ENCODE assay signal across 12 cellular contexts in genomic region chr10:119818889-119819270, GRCh38. TPM values are rescaled to one million over a fixed set of nuclear protein-coding genes. Genes with fewer than 3 reads are reported as not detected.
DNase-seq lines count a peak whose midpoint lies in the region; ATAC-seq, FAIRE-seq and TF ChIP-seq lines count a peak whose summit lies in the region.
"Had no signal": no experiment of that assay in that cellular context is flagged by ENCODE, and none has a peak within 500 bp of the region (broad histone marks: within the 10 kb centered on the region; RNA-seq: fewer than 3 reads in every experiment).

No MANE protein-coding gene starts in this region.

- ATAC-seq in RWPE2 (ENCODE audit: low read depth), result peak; percentile 20; the same call in 1 of the 3 replicates
- ATAC-seq in left lung, result peak; percentile 19
- ATAC-seq: activated CD4-positive, alpha-beta T cell treated with anti-CD3 and anti-CD28 coated beads for 36 hours had no signal

- H2BK20ac ChIP-seq in H1 (ENCODE audit: low read length), result no peak overlapping the region

- peak overlapping the region; percentile 31 for H3K4me3 ChIP-seq in RWPE2 (ENCODE audit: severe bottlenecking)
- peak overlapping the region; percentile 73 to 90 (median 76) for H3K4me3 ChIP-seq in H1 (ENCODE audit: extremely low read depth in 1 of 4, insufficient read depth in 2 of 4, low read depth in 3 of 4, low read length in 4 of 4)
- H3K4me3 ChIP-seq in left lung, result peak overlapping the region in 1 of 2 donors; percentile 6
- H3K4me3 ChIP-seq in stomach smooth muscle (ENCODE audit: low read length in 2 of 2), result peak overlapping the region; percentile 58 to 69

- WGBS in H1 (ENCODE audit: extremely low coverage in 1 of 2, insufficient coverage in 1 of 2, insufficient read length in 1 of 2, insufficient replicate concordance in 2 of 2, low coverage in 1 of 2, low lambda C conversion rate in 2 of 2, missing lambda C conversion rate in 1 of 2), 2 experiments, result 29% methylated on average over 8 of the region's 10 CpGs; no CpG with 5 or more reads in 1 of the 2 experiments

- TF ChIP-seq CTCF in RWPE2 (IDR thresholded peaks at IDR 0.05; ENCODE audit: poor library complexity, severe bottlenecking), result no peak
- no peak for TF ChIP-seq CTCF in H1 (IDR thresholded peaks at IDR 0.05; ENCODE audit: control extremely low read depth in 1 of 3, insufficient read depth in 1 of 3, low read depth in 1 of 3, low read length in 3 of 3)
- no peak for TF ChIP-seq CTCF in left lung (IDR thresholded peaks at IDR 0.05)

- no peak overlapping the region for H2BK120ac ChIP-seq in H1 (replicated peaks; ENCODE audit: low read depth, low read length)

- no peak for DNase-seq in RWPE2 (ENCODE audit: low spot score)
- DNase-seq in H1 (ENCODE audit: low read depth in 1 of 2, low spot score in 2 of 2), result peak in 1 of 2 experiments; percentile 10
- no peak for DNase-seq in left lung
- no peak for DNase-seq in stimulated activated naive CD4-positive, alpha-beta T cell treated with Interleukin-2 at 50 U/mL for 16 hours (lab: John Stamatoyannopoulos, UW)
- DNase-seq in mesenteric fat pad (ENCODE audit: low spot score), result no peak
- no peak for DNase-seq in foreskin melanocyte
- DNase-seq: activated naive CD4-positive, alpha-beta T cell treated with Interleukin-2 at 50 U/mL for 16 hours; DMS79; Karpas-422; NCI-H2227 treated with DMSO at 0.1 percent for 48 hours had no signal

- peak overlapping the region; percentile 93; the same call in 1 of the 2 replicates for H4K8ac ChIP-seq in H1 (ENCODE audit: extremely low read depth, insufficient read depth, low read length)

- H3K36me3 ChIP-seq in RWPE2 (ENCODE audit: low read depth) (peaks cover 17% of the 10 kb centered on the region), H1 (ENCODE audit: control insufficient read depth in 2 of 4, insufficient read depth in 4 of 4, low read length in 3 of 4) (peaks cover 0 to 26% (median 11%) of the 10 kb centered on the region in 4 experiments; a peak in 6 of 8 replicates), left lung (peaks cover 0 to 26% of the 10 kb centered on the region in 2 donors), stomach smooth muscle (ENCODE audit: control insufficient read depth in 2 of 2, insufficient read depth in 2 of 2, low read length in 2 of 2) (peaks cover 13 to 16% of the 10 kb centered on the region in 2 donors)

- peak overlapping the region; percentile 78 for H3K18ac ChIP-seq in H1 (ENCODE audit: extremely low read depth, low read length)

- H2BK15ac ChIP-seq in H1 (ENCODE audit: low read length), result no peak overlapping the region

- no peak overlapping the region for H2AK5ac ChIP-seq in H1 (ENCODE audit: low read depth, low read length)

- H4K91ac ChIP-seq in H1 (replicated peaks; ENCODE audit: insufficient read length, low read length), result peak overlapping the region; percentile 86

- no peaks in the 10 kb centered on the region for H3K27me3 ChIP-seq in RWPE2 (ENCODE audit: insufficient read depth, poor library complexity, severe bottlenecking)
- no peaks in the 10 kb centered on the region for H3K27me3 ChIP-seq in H1 (replicated peaks in 1 of 4; ENCODE audit: control insufficient read depth in 3 of 4, extremely low read depth in 1 of 4, insufficient read depth in 3 of 4, low read length in 3 of 4)
- H3K27me3 ChIP-seq in left lung, result no peaks in the 10 kb centered on the region
- no peaks in the 10 kb centered on the region for H3K27me3 ChIP-seq in stomach smooth muscle (ENCODE audit: control insufficient read depth in 1 of 2, insufficient read depth in 2 of 2, low read length in 2 of 2)

- peaks cover 0 to 24% of the 10 kb centered on the region in 2 experiments; a peak in 3 of 4 replicates for H3K79me2 ChIP-seq in H1 (ENCODE audit: control insufficient read depth in 1 of 2, insufficient read depth in 2 of 2, low read length in 2 of 2)

- H3K14ac ChIP-seq in H1 (ENCODE audit: insufficient read length), result no peak overlapping the region

- H3K79me1 ChIP-seq in H1 (ENCODE audit: low read depth, low read length), result no peaks in the 10 kb centered on the region; the same call in 1 of the 2 replicates

- no peak; a peak in 1 of 4 replicates for TF ChIP-seq RAD21 in H1 (IDR thresholded peaks at IDR 0.05 in 1 of 2, conservative IDR thresholded peaks at IDR 0.05 in 1 of 2; ENCODE audit: low read depth in 2 of 2, low read length in 2 of 2)

- H2AFZ ChIP-seq in H1 (ENCODE audit: low read length), result no peak overlapping the region

- no peak overlapping the region for H3K23ac ChIP-seq in H1 (ENCODE audit: insufficient read length)

- no peak; a peak in 1 of 3 replicates for TF ChIP-seq POLR2A in H1 (IDR thresholded peaks at IDR 0.05; ENCODE audit: control extremely low read depth in 1 of 2, low read depth in 2 of 2, low read length in 2 of 2)

- H2BK12ac ChIP-seq in H1 (ENCODE audit: low read depth, low read length), result peak overlapping the region; percentile 62

- H3K4me1 ChIP-seq in RWPE2 (ENCODE audit: insufficient read depth, poor library complexity, severe bottlenecking), result peaks cover 5% of the 10 kb centered on the region
- peaks cover 0 to 11% (median 4%) of the 10 kb centered on the region in 4 experiments; a peak in 5 of 7 replicates for H3K4me1 ChIP-seq in H1 (replicated peaks in 1 of 4; ENCODE audit: control insufficient read depth in 3 of 4, insufficient read depth in 4 of 4, low read length in 3 of 4)
- no peaks in the 10 kb centered on the region for H3K4me1 ChIP-seq in left lung
- H3K4me1 ChIP-seq in stomach smooth muscle (ENCODE audit: control insufficient read depth, insufficient read depth, low read length), result no peaks in the 10 kb centered on the region

- peak overlapping the region; percentile 63; the same call in 1 of the 2 replicates for H2BK5ac ChIP-seq in H1 (ENCODE audit: low read depth, low read length)

- peak; percentile 52 for FAIRE-seq in H1 (lab: Jason Lieb, UNC)

- no peak overlapping the region for H3K4ac ChIP-seq in H1 (replicated peaks; ENCODE audit: insufficient read length, low read depth, low read length)

- POLR2A ChIA-PET in H1 (lab: Charles Lee; ENCODE audit: partially characterized antibody), result interaction anchor here (0.7 to 3.9 kb wide), 23 partner anchors 9 to 161 kb away, joined by 3 to 40 read pairs (median 5); partner anchors contain the start of genes INPP5F and MCMBP

- peak overlapping the region; percentile 7 for H4K5ac ChIP-seq in H1 (ENCODE audit: insufficient read length, low read depth, low read length)

- H3K27ac ChIP-seq in RWPE2 (ENCODE audit: poor library complexity, severe bottlenecking) (no peak overlapping the region), H1 (ENCODE audit: low read depth, low read length) (peak overlapping the region; percentile 87), left lung (no peak overlapping the region), stomach smooth muscle (ENCODE audit: low read length) (no peak overlapping the region)

- peak overlapping the region; percentile 56 to 65 for H3K4me2 ChIP-seq in H1 (ENCODE audit: insufficient read depth in 1 of 2, low read depth in 2 of 2, low read length in 2 of 2)

- CTCF ChIA-PET in H1 (lab: Charles Lee; ENCODE audit: partially characterized antibody), result interaction anchor here (0.6 to 10.2 kb wide), 12 partner anchors 18 to 238 kb away, joined by 3 to 61 read pairs (median 3); no protein-coding TSS in a partner anchor

- H3K9ac ChIP-seq in H1 (replicated peaks in 1 of 4; ENCODE audit: extremely low read depth in 1 of 4, low read depth in 3 of 4, low read length in 3 of 4) (peak overlapping the region in 3 of 4 experiments; percentile 86 to 89 (median 86); a peak in 6 of 7 replicates), stomach smooth muscle (ENCODE audit: low read length in 2 of 2) (no peak overlapping the region)

- intact Hi-C loops in left lung (cut with DNase I), result no loop called here

- peaks cover 5% of the 10 kb centered on the region for H3K23me2 ChIP-seq in H1 (ENCODE audit: low read depth, low read length)

- H3K56ac ChIP-seq in H1 (replicated peaks; ENCODE audit: insufficient read length, low read depth, low read length), result no peak overlapping the region

- no peaks in the 10 kb centered on the region for H4K20me1 ChIP-seq in H1 (replicated peaks in 1 of 2; ENCODE audit: control insufficient read depth in 1 of 2, insufficient read depth in 2 of 2, low read length in 2 of 2)

- H3K9me3 ChIP-seq in RWPE2 (ENCODE audit: severe bottlenecking) (no peaks in the 10 kb centered on the region), H1 (ENCODE audit: insufficient read depth in 2 of 2, low read depth in 1 of 2, low read length in 1 of 2) (no peaks in the 10 kb centered on the region), left lung (no peaks in the 10 kb centered on the region), stomach smooth muscle (ENCODE audit: control insufficient read depth in 2 of 2, low read length in 2 of 2) (no peaks in the 10 kb centered on the region)

- TF ChIP-seq EP300 in H1 (IDR thresholded peaks at IDR 0.05; ENCODE audit: borderline replicate concordance in 1 of 2, low read depth in 2 of 2, low read length in 2 of 2), result 0 out of 3 replicates have a peak, but pooled peaks of 1 of the 2 experiments have one; percentile 11

TF ChIP-seq in H1, 55 proteins besides CTCF, POLR2A, EP300 and RAD21:
- no peak for TF ChIP-seq HDAC6 (IDR thresholded peaks at IDR 0.05; ENCODE audit: low read depth, low read length)
- TF ChIP-seq YY1 (IDR thresholded peaks at IDR 0.05; ENCODE audit: low read depth, low read length), result 0 out of 2 replicates have a peak, but pooled peaks have one; percentile 11
- peak; percentile 34; the same call in 1 of the 2 replicates for TF ChIP-seq E2F6 (IDR thresholded peaks at IDR 0.05)
- no peak for TF ChIP-seq ZNF274 (IDR thresholded peaks at IDR 0.05; ENCODE audit: borderline replicate concordance, extremely low read depth, low read length)

RNA-seq across cellular contexts. Expression of gene MCMBP, which starts 53.8 kb away (rescaled TPM):
- 79.8 and 81.7 TPM in 2 replicates for total RNA-seq in H1 (2021; fragmentation: NEBNext Ultra II Directional; extraction: Animal tissue kit (Norgen Biotek cat#: 25700))
- 40.4 and 67.3 TPM in 2 replicates for polyA plus RNA-seq in H1 (2011; rRNA removed)
- 57.8 TPM for polyA plus RNA-seq in H1 (2011; cell fraction: cytosol; rRNA removed)
- polyA plus RNA-seq in H1 (2011; cell fraction: nucleus; rRNA removed), result 32.4 TPM
- 55.2 to 69.2 TPM (median 59.9 TPM) in 4 replicates for polyA plus RNA-seq in H1 (2012, experiment 1 of 2)
- polyA plus RNA-seq in H1 (2012, experiment 2 of 2), result 10.1 TPM
- polyA plus RNA-seq in H1 (2013, experiment 1 of 2), result 47.2 TPM
- polyA plus RNA-seq in H1 (2013, experiment 2 of 2), result 46.8 TPM
- 78.4 and 96.4 TPM in 2 replicates for polyA minus RNA-seq in H1 (2011; rRNA and poly(A)+ RNA removed)
- 34.3 TPM for polyA minus RNA-seq in H1 (2011; cell fraction: cytosol; rRNA and poly(A)+ RNA removed)
- polyA minus RNA-seq in H1 (2011; cell fraction: nucleus; rRNA and poly(A)+ RNA removed), result 43.0 TPM
- total RNA-seq in left lung (10 to 100 TPM; 40.6 to 65.8 TPM), mesenteric fat pad (56.0 TPM)

Comparison
In these comparisons a context has a peak if more than half of its experiments do, and no peak if none do; other contexts are left out.
1. H3K9ac ChIP-seq: peak in H1 (3 of 4); none in stomach smooth muscle (0 of 2).